Comparison of ENCODE assay signal across 8 cellular contexts in genomic region chr18:75247041-75247551, GRCh38. TPM values are rescaled to one million over a fixed set of nuclear protein-coding genes. Genes with fewer than 3 reads are reported as not detected.
A peak's percentile ranks its signal among the peaks of the same experiment; 100 is the strongest.
DNase-seq lines count a peak whose midpoint lies in the region; ATAC-seq lines count a peak whose summit lies in the region.

No MANE protein-coding gene starts in this region.

- H3K36me3 Mint-ChIP-seq in activated T-helper 1 cell treated with anti-CD3 and anti-CD28 coated beads, Interleukin-12 subunit alpha, Interleukin-12 subunit beta, Interleukin-2, Interleukin-4 antibody, amounts not matched to agents 30 ng/mL and 10 ng/mL and 1 ng/mL, durations not matched to agents 14 hours and 24 hours and 36 hours (ENCODE audit: low read depth), result no peaks in the 10 kb centered on the region
- no peaks in the 10 kb centered on the region for H3K36me3 Mint-ChIP-seq in stimulated activated naive CD8-positive, alpha-beta T cell treated with anti-CD3 and anti-CD28 coated beads, Interleukin-15, Interleukin-2, amounts not matched to agents 100 ng/mL and 50 ng/mL, for 24 hours (ENCODE audit: low read depth)

- H3K27ac Mint-ChIP-seq in activated T-helper 1 cell treated with anti-CD3 and anti-CD28 coated beads, Interleukin-12 subunit alpha, Interleukin-12 subunit beta, Interleukin-2, Interleukin-4 antibody, amounts not matched to agents 30 ng/mL and 10 ng/mL and 1 ng/mL, durations not matched to agents 14 hours and 24 hours and 36 hours, result peak overlapping the region; percentile 15
- H3K27ac Mint-ChIP-seq in stimulated activated naive CD8-positive, alpha-beta T cell treated with anti-CD3 and anti-CD28 coated beads, Interleukin-15, Interleukin-2, amounts not matched to agents 100 ng/mL and 50 ng/mL, for 24 hours, result peak overlapping the region; percentile 93

- H3K4me1 Mint-ChIP-seq in activated T-helper 1 cell treated with anti-CD3 and anti-CD28 coated beads, Interleukin-12 subunit alpha, Interleukin-12 subunit beta, Interleukin-2, Interleukin-4 antibody, amounts not matched to agents 30 ng/mL and 10 ng/mL and 1 ng/mL, durations not matched to agents 14 hours and 24 hours and 36 hours (ENCODE audit: low read depth), result peaks cover 39% of the 10 kb centered on the region
- H3K4me1 Mint-ChIP-seq in stimulated activated naive CD8-positive, alpha-beta T cell treated with anti-CD3 and anti-CD28 coated beads, Interleukin-15, Interleukin-2, amounts not matched to agents 100 ng/mL and 50 ng/mL, for 24 hours (ENCODE audit: low read depth), result peaks cover 60% of the 10 kb centered on the region

- intact Hi-C loops in activated T-helper 1 cell treated with anti-CD3 and anti-CD28 coated beads, Interleukin-12 subunit alpha, Interleukin-12 subunit beta, Interleukin-2, Interleukin-4 antibody, amounts not matched to agents 30 ng/mL and 10 ng/mL and 1 ng/mL, durations not matched to agents 14 hours and 24 hours and 36 hours (cut with micrococcal nuclease), result loop anchor here (1.0 to 2.0 kb wide), 2 partner anchors 37 to 252 kb away; partner anchors contain the start of gene TSHZ1
- intact Hi-C loops in left ventricle myocardium superior (cut with micrococcal nuclease), result no loop called here

- peaks cover 2% of the 10 kb centered on the region for H3K27me3 Mint-ChIP-seq in activated T-helper 1 cell treated with anti-CD3 and anti-CD28 coated beads, Interleukin-12 subunit alpha, Interleukin-12 subunit beta, Interleukin-2, Interleukin-4 antibody, amounts not matched to agents 30 ng/mL and 10 ng/mL and 1 ng/mL, durations not matched to agents 14 hours and 24 hours and 36 hours (ENCODE audit: insufficient read depth)
- no peaks in the 10 kb centered on the region for H3K27me3 Mint-ChIP-seq in stimulated activated naive CD8-positive, alpha-beta T cell treated with anti-CD3 and anti-CD28 coated beads, Interleukin-15, Interleukin-2, amounts not matched to agents 100 ng/mL and 50 ng/mL, for 24 hours

- H3K4me3 Mint-ChIP-seq in activated T-helper 1 cell treated with anti-CD3 and anti-CD28 coated beads, Interleukin-12 subunit alpha, Interleukin-12 subunit beta, Interleukin-2, Interleukin-4 antibody, amounts not matched to agents 30 ng/mL and 10 ng/mL and 1 ng/mL, durations not matched to agents 14 hours and 24 hours and 36 hours, result peak overlapping the region; percentile 88
- peak overlapping the region; percentile 86 for H3K4me3 Mint-ChIP-seq in stimulated activated naive CD8-positive, alpha-beta T cell treated with anti-CD3 and anti-CD28 coated beads, Interleukin-15, Interleukin-2, amounts not matched to agents 100 ng/mL and 50 ng/mL, for 24 hours

- no peaks in the 10 kb centered on the region for H3K9me3 Mint-ChIP-seq in activated T-helper 1 cell treated with anti-CD3 and anti-CD28 coated beads, Interleukin-12 subunit alpha, Interleukin-12 subunit beta, Interleukin-2, Interleukin-4 antibody, amounts not matched to agents 30 ng/mL and 10 ng/mL and 1 ng/mL, durations not matched to agents 14 hours and 24 hours and 36 hours
- no peaks in the 10 kb centered on the region for H3K9me3 Mint-ChIP-seq in stimulated activated naive CD8-positive, alpha-beta T cell treated with anti-CD3 and anti-CD28 coated beads, Interleukin-15, Interleukin-2, amounts not matched to agents 100 ng/mL and 50 ng/mL, for 24 hours

- ATAC-seq in HG03342 (IDR thresholded peaks at IDR 0.05; ENCODE audit: unreplicated experiment), result peak; percentile 36
- peak; percentile 7 for ATAC-seq in left ventricle myocardium superior
- ATAC-seq in HG03039 (IDR thresholded peaks at IDR 0.05; ENCODE audit: unreplicated experiment), result no peak
- ATAC-seq in HG02623 (IDR thresholded peaks at IDR 0.05; ENCODE audit: unreplicated experiment), result no peak
- ATAC-seq in HG03025 (IDR thresholded peaks at IDR 0.05; ENCODE audit: low FRiP score, unreplicated experiment), result no peak

- no peak for DNase-seq in activated T-helper 1 cell treated with anti-CD3 and anti-CD28 coated beads, Interleukin-12 subunit alpha, Interleukin-12 subunit beta, Interleukin-2, Interleukin-4 antibody, amounts not matched to agents 30 ng/mL and 10 ng/mL and 1 ng/mL, durations not matched to agents 14 hours and 24 hours and 36 hours (ENCODE audit: low spot score)
- DNase-seq in left ventricle myocardium superior (no peak), SKM-1 (lab: John Stamatoyannopoulos, UW; ENCODE audit: unreplicated experiment) (no peak)

RNA-seq across cellular contexts. Expression of gene TSHZ1, which starts 36.5 kb away (rescaled TPM):
- total RNA-seq in activated T-helper 1 cell treated with anti-CD3 and anti-CD28 coated beads, Interleukin-12 subunit alpha, Interleukin-12 subunit beta, Interleukin-2, Interleukin-4 antibody, amounts not matched to agents 30 ng/mL and 10 ng/mL and 1 ng/mL, durations not matched to agents 14 hours and 24 hours and 36 hours, result 12.7 and 13.5 TPM in 2 replicates
- 24.7 TPM for total RNA-seq in left ventricle myocardium superior

RNA-seq across cellular contexts. Expression of gene PTGR3, which starts 38.2 kb away (rescaled TPM):
- total RNA-seq in activated T-helper 1 cell treated with anti-CD3 and anti-CD28 coated beads, Interleukin-12 subunit alpha, Interleukin-12 subunit beta, Interleukin-2, Interleukin-4 antibody, amounts not matched to agents 30 ng/mL and 10 ng/mL and 1 ng/mL, durations not matched to agents 14 hours and 24 hours and 36 hours, result 19.1 and 23.3 TPM in 2 replicates
- total RNA-seq in left ventricle myocardium superior, result 69.6 TPM

Comparison
In these comparisons a context has a peak if more than half of its experiments do, and no peak if none do; other contexts are left out.
1. ATAC-seq: peak in HG03342 (single experiment) and left ventricle myocardium superior (single experiment); none in HG03039 (single experiment), HG02623 (single experiment) and HG03025 (single experiment).